In the genomic region with DNA sequence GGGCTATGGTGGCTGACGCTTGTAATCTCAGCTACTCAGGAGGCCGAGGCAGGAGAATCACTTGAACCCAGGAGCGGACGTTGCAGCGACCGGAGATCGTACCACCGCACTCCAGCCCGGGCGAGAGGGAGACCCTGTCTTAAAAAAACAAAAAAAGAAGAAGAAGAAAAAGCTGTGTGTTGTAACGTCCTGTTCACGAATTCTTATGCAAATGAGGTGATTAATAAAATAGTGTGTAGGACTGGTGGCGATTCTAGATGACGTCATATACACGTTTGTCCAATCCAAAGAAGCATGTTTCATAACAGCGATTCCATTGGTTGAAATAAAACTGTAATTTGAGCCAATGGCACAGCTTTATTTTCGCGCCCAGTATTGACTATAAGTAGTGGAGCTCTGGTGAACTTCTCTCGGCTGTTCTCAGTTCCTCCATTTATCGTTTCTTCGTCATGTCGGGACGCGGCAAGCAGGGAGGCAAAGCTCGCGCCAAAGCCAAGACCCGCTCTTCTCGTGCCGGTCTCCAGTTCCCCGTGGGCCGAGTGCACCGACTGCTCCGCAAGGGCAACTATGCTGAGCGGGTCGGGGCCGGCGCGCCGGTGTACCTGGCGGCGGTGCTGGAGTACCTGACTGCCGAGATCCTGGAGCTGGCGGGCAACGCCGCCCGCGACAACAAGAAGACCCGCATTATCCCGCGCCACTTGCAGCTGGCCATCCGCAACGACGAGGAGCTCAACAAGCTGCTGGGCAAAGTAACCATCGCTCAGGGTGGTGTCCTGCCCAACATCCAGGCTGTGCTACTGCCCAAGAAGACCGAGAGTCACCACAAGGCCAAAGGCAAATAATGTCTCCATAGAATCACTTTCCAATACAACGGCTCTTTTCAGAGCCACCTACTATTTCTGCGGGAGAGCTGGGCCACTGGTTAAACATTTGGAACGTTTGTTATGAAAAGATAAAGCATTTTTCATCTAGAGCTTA, we compare ENCODE assay signal across 8 cellular contexts. TPM values are rescaled to one million over a fixed set of nuclear protein-coding genes. Genes with fewer than 3 reads are reported as not detected.
DNase-seq lines count a peak whose midpoint lies in the region; ATAC-seq and TF ChIP-seq lines count a peak whose summit lies in the region.

No MANE protein-coding gene starts in this region.

- peaks cover 43 to 48% (median 46%) of the 10 kb centered on the region in 3 donors for H3K4me1 Mint-ChIP-seq in T-cell

- TF ChIP-seq CTCF in astrocyte of the cerebellum (IDR thresholded peaks at IDR 0.05; ENCODE audit: low read depth, low read length, missing control alignments), result no peak
- TF ChIP-seq CTCF in WERI-Rb-1 (IDR thresholded peaks at IDR 0.05; ENCODE audit: low read depth, low read length), result no peak

- H3K27ac Mint-ChIP-seq in T-cell, result peak overlapping the region; percentile 89 to 96

- POLR2A ChIA-PET in T-cell (lab: Charles Lee), result interaction anchor here (0.5 to 11.6 kb wide), 39 partner anchors 9 to 1839 kb away, joined by 3 to 446 read pairs (median 5); a partner anchor contains a TSS

- in situ Hi-C loops in astrocyte of the cerebellum (cut with HindIII; ENCODE audit: low sequenced_read_pairs), result loop anchor here (5.0 kb wide), 1 partner anchor 43 kb away; a partner anchor contains a TSS

- H3K27ac ChIP-seq in right cardiac atrium (ENCODE audit: low read length), result peak overlapping the region; percentile 53
- no peak overlapping the region for H3K27ac ChIP-seq in rectal smooth muscle tissue (ENCODE audit: low read depth, low read length)
- no peak overlapping the region for H3K27ac ChIP-seq in WERI-Rb-1

- no peaks in the 10 kb centered on the region for H3K27me3 ChIP-seq in right cardiac atrium (ENCODE audit: control insufficient read depth, insufficient read depth)
- H3K27me3 ChIP-seq in rectal smooth muscle tissue (ENCODE audit: control insufficient read depth, insufficient read depth, low read length), result peaks cover 9% of the 10 kb centered on the region
- H3K27me3 ChIP-seq in WERI-Rb-1 (ENCODE audit: insufficient read depth, low read depth, severe bottlenecking), result no peaks in the 10 kb centered on the region

- H3K4me1 ChIP-seq in right cardiac atrium (ENCODE audit: control insufficient read depth, insufficient read depth, low read length) (peaks cover 8% of the 10 kb centered on the region), rectal smooth muscle tissue (ENCODE audit: control insufficient read depth, insufficient read depth, low read length) (peaks cover 7% of the 10 kb centered on the region)

- H3K4me3 ChIP-seq in astrocyte of the cerebellum (ENCODE audit: low read depth, low read length) (peak overlapping the region; percentile 57), right cardiac atrium (ENCODE audit: low read length) (peak overlapping the region; percentile 81), rectal smooth muscle tissue (ENCODE audit: low read length) (peak overlapping the region; percentile 82), WERI-Rb-1 (ENCODE audit: low read depth, low read length) (no peak overlapping the region)

- no peaks in the 10 kb centered on the region for H3K27me3 Mint-ChIP-seq in T-cell

- H3K9ac ChIP-seq in rectal smooth muscle tissue (ENCODE audit: low read length), result peak overlapping the region; percentile 37

- WGBS in right cardiac atrium, result under 1% methylated on average over 58 of the region's 58 CpGs

- intact Hi-C loops in right cardiac atrium (cut with DNase I), result no loop called here

- H3K36me3 ChIP-seq in rectal smooth muscle tissue (ENCODE audit: control insufficient read depth, insufficient read depth, low read length), result no peaks in the 10 kb centered on the region
- no peaks in the 10 kb centered on the region for H3K36me3 ChIP-seq in WERI-Rb-1

- H3K9me3 ChIP-seq in right cardiac atrium (ENCODE audit: control insufficient read depth, low read length) (no peaks in the 10 kb centered on the region), WERI-Rb-1 (ENCODE audit: severe bottlenecking) (peaks cover 15% of the 10 kb centered on the region)

- ATAC-seq in GM18499 (IDR thresholded peaks at IDR 0.05; ENCODE audit: insufficient read depth, unreplicated experiment), result peak; percentile 60
- peak; percentile 60 for ATAC-seq in HG02884 (IDR thresholded peaks at IDR 0.05; ENCODE audit: unreplicated experiment)
- peak; percentile 78 to 85 (median 80) for ATAC-seq in T-cell (replicated peaks in 1 of 4)
- peak; percentile 92 to 94 for ATAC-seq in right cardiac atrium

- peak; percentile 90 for DNase-seq in NCI-H1436 treated with DMSO at 0.1 percent for 48 hours (lab: John Stamatoyannopoulos, UW)
- DNase-seq in T-cell, result peak; percentile 30 to 79 (median 62)
- DNase-seq in astrocyte of the cerebellum (ENCODE audit: low read depth), result peak; percentile 98
- peak; percentile 31 to 79 (median 78) for DNase-seq in right cardiac atrium
- DNase-seq in WERI-Rb-1, result no peak

- CTCF ChIA-PET in T-cell (lab: Charles Lee), result interaction anchor here (0.5 to 8.6 kb wide), 18 partner anchors 8 to 1762 kb away, joined by 3 to 112 read pairs (median 6); a partner anchor contains a TSS

- H3K4me3 Mint-ChIP-seq in T-cell, result peak overlapping the region; percentile 98 to 99 (median 98)

- no peaks in the 10 kb centered on the region for H3K36me3 Mint-ChIP-seq in T-cell

- no peaks in the 10 kb centered on the region for H3K9me3 Mint-ChIP-seq in T-cell

RNA-seq across cellular contexts. Expression of a gene that starts 47.0 kb away (rescaled TPM):
- total RNA-seq in T-cell (not detected), right cardiac atrium (not detected)
- polyA plus RNA-seq in right cardiac atrium, result not detected
